Comparison of ENCODE assay signal across 25 cellular contexts in genomic region chr12:131357920-131358319, GRCh38.
"Had no signal": no experiment of that assay in that cellular context is flagged by ENCODE, and none has a peak within 500 bp of the region (broad histone marks: within the 10 kb centered on the region; RNA-seq: fewer than 3 reads in every experiment).

No MANE protein-coding gene starts in this region.

- H3K36me3 Mint-ChIP-seq: activated CD8-positive, alpha-beta memory T cell treated with anti-CD3 and anti-CD28 coated beads, Interleukin-2, amount 10 ng/mL, durations not matched to agents 7 days and 5 days; activated naive CD8-positive, alpha-beta T cell; brain had no signal

- H3K9me2 ChIP-seq: SK-N-SH had no signal

- H3K27ac ChIP-seq: Peyer's patch, RWPE1, SJCRH30 had no signal

- DNase-seq: activated B cell treated with CpG ODN at 0.5 μM for 24 hours; activated CD4-positive, alpha-beta T cell treated with anti-CD3 and anti-CD28 coated beads for 1 hour; activated CD4-positive, alpha-beta T cell treated with anti-CD3 and anti-CD28 coated beads, Interleukin-2, amount 10 ng/mL, durations not matched to agents 24 days and 14 days; activated CD4-positive, alpha-beta T cell treated with anti-CD3 and anti-CD28 coated beads, Interleukin-2, amount 50 U/mL, for 48 hours; activated CD8-positive, alpha-beta memory T cell treated with anti-CD3 and anti-CD28 coated beads, Interleukin-2, amount 10 ng/mL, durations not matched to agents 7 days and 5 days; activated gamma-delta T cell; activated naive CD4-positive, alpha-beta T cell treated with anti-CD3 and anti-CD28 coated beads for 36 hours; activated T-cell treated with anti-CD3 and anti-CD28 coated beads, Interleukin-2, amount 50 U/mL, for 24 hours; amygdala; Kasumi-1; NCI-H1092 treated with DMSO at 0.1 percent for 48 hours; NCI-H1417 treated with DMSO at 0.1 percent for 48 hours; NCI-H1694 treated with DMSO at 0.1 percent for 48 hours; NCI-H2029 treated with DMSO at 0.1 percent for 48 hours; NCI-H510A treated with DMSO at 0.1 percent for 48 hours; NCI-H69; NK-92 treated with Interleukin-12 subunit alpha and Interleukin-12 subunit beta, amount 100 ng/mL, for 24 hours; SJCRH30; SK-N-SH; T-helper 1 cell had no signal

- H3K4me3 Mint-ChIP-seq: activated B cell treated with CpG ODN at 0.5 μM for 24 hours; activated CD4-positive, alpha-beta T cell treated with anti-CD3 and anti-CD28 coated beads, Interleukin-2, amount 10 ng/mL, durations not matched to agents 24 days and 14 days; activated CD8-positive, alpha-beta memory T cell treated with anti-CD3 and anti-CD28 coated beads, Interleukin-2, amount 10 ng/mL, durations not matched to agents 7 days and 5 days; activated naive CD4-positive, alpha-beta T cell treated with anti-CD3 and anti-CD28 coated beads for 36 hours; activated naive CD8-positive, alpha-beta T cell; activated T-cell treated with anti-CD3 and anti-CD28 coated beads, Interleukin-2, amount 50 U/mL, for 24 hours; activated T-helper 1 cell treated with anti-CD3 and anti-CD28 coated beads, Interleukin-12 subunit alpha, Interleukin-12 subunit beta, Interleukin-2, Interleukin-4 antibody, amounts not matched to agents 30 ng/mL and 10 ng/mL and 1 ng/mL, durations not matched to agents 14 hours and 24 hours and 36 hours; brain had no signal

- H3K36me3 ChIP-seq: Peyer's patch, SJCRH30 had no signal

- H3K9ac ChIP-seq: SK-N-SH had no signal

- H3K4me1 ChIP-seq: Peyer's patch, SJCRH30 had no signal

- H3K4me3 ChIP-seq: Peyer's patch, SJCRH30 had no signal

- H3K9me3 ChIP-seq: Peyer's patch, SJCRH30, SK-N-SH had no signal

- H3K27ac Mint-ChIP-seq: activated B cell treated with CpG ODN at 0.5 μM for 24 hours; activated CD4-positive, alpha-beta T cell treated with anti-CD3 and anti-CD28 coated beads, Interleukin-2, amount 10 ng/mL, durations not matched to agents 24 days and 14 days; activated CD8-positive, alpha-beta memory T cell treated with anti-CD3 and anti-CD28 coated beads, Interleukin-2, amount 10 ng/mL, durations not matched to agents 7 days and 5 days; activated naive CD4-positive, alpha-beta T cell treated with anti-CD3 and anti-CD28 coated beads for 36 hours; activated naive CD8-positive, alpha-beta T cell; activated T-cell treated with anti-CD3 and anti-CD28 coated beads, Interleukin-2, amount 50 U/mL, for 24 hours; activated T-helper 1 cell treated with anti-CD3 and anti-CD28 coated beads, Interleukin-12 subunit alpha, Interleukin-12 subunit beta, Interleukin-2, Interleukin-4 antibody, amounts not matched to agents 30 ng/mL and 10 ng/mL and 1 ng/mL, durations not matched to agents 14 hours and 24 hours and 36 hours had no signal

- H3K4me2 ChIP-seq: SK-N-SH had no signal

- H3K27me3 ChIP-seq: Peyer's patch, SJCRH30 had no signal

- H3K4me1 Mint-ChIP-seq: activated B cell treated with CpG ODN at 0.5 μM for 24 hours; activated CD4-positive, alpha-beta T cell treated with anti-CD3 and anti-CD28 coated beads, Interleukin-2, amount 10 ng/mL, durations not matched to agents 24 days and 14 days; activated CD8-positive, alpha-beta memory T cell treated with anti-CD3 and anti-CD28 coated beads, Interleukin-2, amount 10 ng/mL, durations not matched to agents 7 days and 5 days had no signal

- H3K9me3 Mint-ChIP-seq: activated B cell treated with CpG ODN at 0.5 μM for 24 hours; activated CD4-positive, alpha-beta T cell treated with anti-CD3 and anti-CD28 coated beads, Interleukin-2, amount 10 ng/mL, durations not matched to agents 24 days and 14 days; activated naive CD4-positive, alpha-beta T cell treated with anti-CD3 and anti-CD28 coated beads for 36 hours; activated T-cell treated with anti-CD3 and anti-CD28 coated beads, Interleukin-2, amount 50 U/mL, for 24 hours; activated T-helper 1 cell treated with anti-CD3 and anti-CD28 coated beads, Interleukin-12 subunit alpha, Interleukin-12 subunit beta, Interleukin-2, Interleukin-4 antibody, amounts not matched to agents 30 ng/mL and 10 ng/mL and 1 ng/mL, durations not matched to agents 14 hours and 24 hours and 36 hours had no signal
